23 cellular contexts compared by ENCODE assay signal in the genomic region with DNA sequence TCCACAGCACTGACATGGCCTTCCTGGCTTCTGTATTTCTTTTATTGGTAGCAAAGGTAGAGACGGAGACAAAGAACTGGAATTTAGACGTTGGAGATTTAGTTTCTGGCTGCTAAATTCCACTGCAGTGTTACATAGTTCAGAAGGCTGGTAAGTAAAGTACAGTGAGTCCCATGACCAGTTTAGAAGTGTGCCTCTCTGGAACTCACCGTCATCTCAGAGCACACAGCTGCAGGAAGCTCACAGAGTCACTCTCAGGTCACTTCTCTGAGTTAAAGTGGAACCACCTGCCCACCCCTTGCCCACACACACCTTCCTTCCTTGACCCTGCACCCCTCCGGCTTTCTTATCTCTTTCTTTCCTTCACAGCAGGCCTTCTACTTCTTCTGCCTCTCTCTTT. TPM values are rescaled to one million over a fixed set of nuclear protein-coding genes. Genes with fewer than 3 reads are reported as not detected.
"Had no signal": no experiment of that assay in that cellular context is flagged by ENCODE, and none has a peak within 500 bp of the region (broad histone marks: within the 10 kb centered on the region; RNA-seq: fewer than 3 reads in every experiment).

No MANE protein-coding gene starts in this region.

- H3K9ac ChIP-seq: KMS-11, SK-N-SH had no signal

- H3K4me2 ChIP-seq: KMS-11, SK-N-SH had no signal

- H3K27ac ChIP-seq: KMS-11 had no signal

- H3K9me3 ChIP-seq: SK-N-SH had no signal

- DNase-seq: Kasumi-1; MM.1S; NCI-H1092 treated with DMSO at 0.1 percent for 48 hours; NCI-H1436; NCI-H187; NCI-H2029; NCI-H2081 treated with DMSO at 0.1 percent for 48 hours; NCI-H2171; NCI-H226; NCI-H446; NCI-H510A; NCI-H524 treated with DMSO at 0.1 percent for 48 hours; NCI-H69; NCI-H774; NK-92 treated with Interleukin-12 subunit alpha and Interleukin-12 subunit beta, amount 100 ng/mL, for 24 hours; PC-3; SHP77; SK-N-SH; SW 1271 had no signal

- ATAC-seq: Panc1, PC-3 had no signal

RNA-seq across cellular contexts. Expression of gene BMP6, which starts 19.6 kb away (rescaled TPM):
- total RNA-seq: HT-29, M059J had no signal
- polyA plus RNA-seq: SK-N-SH had no signal
